ENCODE assay signal across 1 cellular context in genomic region chr20:47356526-47357295, GRCh38.
A peak's percentile ranks its signal among the peaks of the same experiment; 100 is the strongest.
TF ChIP-seq lines count a peak whose summit lies in the region.

ZMYND8 (minus strand) TSS chr20:47356699; CDS start chr20:47356670, 29 bp downstream.

TF ChIP-seq in K562, 482 proteins besides CTCF, POLR2A, EP300 and RAD21 (continued from another document):
- 0 out of 2 replicates have a peak, but pooled peaks have one; percentile 8 for TF ChIP-seq TEAD4 (IDR thresholded peaks at IDR 0.05; ENCODE audit: low read length)
- TF ChIP-seq TEAD4 (CRISPR knock-in tag; IDR thresholded peaks at IDR 0.05; ENCODE audit: borderline replicate concordance), result no peak
- TF ChIP-seq ZNF449 (CRISPR knock-in tag; IDR thresholded peaks at IDR 0.05), result peak; percentile 42; the same call in 1 of the 2 replicates
- no peak for TF ChIP-seq NR2C2 (CRISPR knock-in tag; IDR thresholded peaks at IDR 0.05)
- peak; percentile 78 for TF ChIP-seq NR2C2 (tag; IDR thresholded peaks at IDR 0.05)
- peak; percentile 27 for TF ChIP-seq ETV1 (tag; conservative IDR thresholded peaks at IDR 0.05; ENCODE audit: low read depth)
- 0 out of 2 replicates have a peak, but pooled peaks have one; percentile 34 for TF ChIP-seq ZNF12 (CRISPR knock-in tag; IDR thresholded peaks at IDR 0.05)
- no peak for TF ChIP-seq MTF1 (CRISPR knock-in tag; IDR thresholded peaks at IDR 0.05; ENCODE audit: borderline replicate concordance)
- no peak for TF ChIP-seq PRMT5 (CRISPR knock-in tag; IDR thresholded peaks at IDR 0.05)
- no peak for TF ChIP-seq FUS (optimal IDR thresholded peaks at IDR 0.05; ENCODE audit: low read depth, low read length)
- no peak for TF ChIP-seq NFXL1 (CRISPR knock-in tag; IDR thresholded peaks at IDR 0.05)
- TF ChIP-seq TCF3 (CRISPR knock-in tag; IDR thresholded peaks at IDR 0.05), result no peak; the same call in 1 of the 2 replicates
- peak; percentile 16; the same call in 1 of the 2 replicates for TF ChIP-seq SP1 (CRISPR knock-in tag; IDR thresholded peaks at IDR 0.05)
- TF ChIP-seq PKNOX1 (IDR thresholded peaks at IDR 0.05), result peak; percentile 59
- TF ChIP-seq RAD51 (IDR thresholded peaks at IDR 0.05; ENCODE audit: borderline replicate concordance, low read depth), result peak; percentile 47; the same call in 1 of the 2 replicates
- no peak for TF ChIP-seq ID3 (CRISPR knock-in tag; IDR thresholded peaks at IDR 0.05)
- peak; percentile 41; the same call in 1 of the 2 replicates for TF ChIP-seq ID3 (tag; IDR thresholded peaks at IDR 0.05)
- peak; percentile 47; the same call in 1 of the 2 replicates for TF ChIP-seq ZNF197 (CRISPR knock-in tag; IDR thresholded peaks at IDR 0.05; ENCODE audit: low read depth)
- no peak for TF ChIP-seq ZNF561 (CRISPR knock-in tag; conservative IDR thresholded peaks at IDR 0.05)
- no peak for TF ChIP-seq HDAC2 (IDR thresholded peaks at IDR 0.05)
- no peak for TF ChIP-seq TOE1 (IDR thresholded peaks at IDR 0.05; ENCODE audit: borderline replicate concordance)
- TF ChIP-seq TOE1 (CRISPR knock-in tag; IDR thresholded peaks at IDR 0.05; ENCODE audit: borderline replicate concordance, low read depth), result no peak
- TF ChIP-seq GABPA (tag; conservative IDR thresholded peaks at IDR 0.05; ENCODE audit: low read depth), result peak; percentile 5; the same call in 1 of the 2 replicates
- TF ChIP-seq ZNF695 (CRISPR knock-in tag; IDR thresholded peaks at IDR 0.05), result no peak
- TF ChIP-seq HMGXB4 (CRISPR knock-in tag; IDR thresholded peaks at IDR 0.05), result no peak
- no peak for TF ChIP-seq NCOA6 (IDR thresholded peaks at IDR 0.05)
- peak; percentile 47 for TF ChIP-seq MEIS2 (IDR thresholded peaks at IDR 0.05; ENCODE audit: partially characterized antibody)
- 0 out of 4 replicates have a peak, but pooled peaks of 1 of the 2 experiments have one; percentile 15 for TF ChIP-seq MAZ (CRISPR knock-in tag; conservative IDR thresholded peaks at IDR 0.05 in 1 of 2, IDR thresholded peaks at IDR 0.05 in 1 of 2)
- TF ChIP-seq MLLT1 (IDR thresholded peaks at IDR 0.05), result peak; percentile 90 to 92
- TF ChIP-seq SMAD1 (IDR thresholded peaks at IDR 0.05; ENCODE audit: low read depth, low read length, partially characterized antibody), result peak; percentile 19
- 0 out of 2 replicates have a peak, but pooled peaks have one; percentile 14 for TF ChIP-seq DDX20 (tag; IDR thresholded peaks at IDR 0.05; ENCODE audit: low read depth)
- TF ChIP-seq DIDO1 (tag; IDR thresholded peaks at IDR 0.05; ENCODE audit: low read depth), result peak; percentile 44; the same call in 1 of the 2 replicates
- peak; percentile 88 for TF ChIP-seq NFYB (IDR thresholded peaks at IDR 0.05; ENCODE audit: extremely low read depth, insufficient read length)
- peak; percentile 79; the same call in 1 of the 2 replicates for TF ChIP-seq TARDBP (IDR thresholded peaks at IDR 0.05)
- TF ChIP-seq LEF1 (IDR thresholded peaks at IDR 0.05), result no peak
- no peak for TF ChIP-seq ETV6 (IDR thresholded peaks at IDR 0.05; ENCODE audit: borderline replicate concordance in 1 of 2, low read depth in 2 of 2, low read length in 1 of 2)
- TF ChIP-seq ETV6 (CRISPR knock-in tag; IDR thresholded peaks at IDR 0.05; ENCODE audit: borderline replicate concordance), result no peak
- TF ChIP-seq HLTF (IDR thresholded peaks at IDR 0.05), result no peak
- TF ChIP-seq FOS (IDR thresholded peaks at IDR 0.05; ENCODE audit: extremely low read depth, insufficient read length), result peak; percentile 92
- TF ChIP-seq HNRNPLL (IDR thresholded peaks at IDR 0.05; ENCODE audit: low read depth, low read length, poor library complexity, severe bottlenecking), result no peak
- TF ChIP-seq C11orf30 (IDR thresholded peaks at IDR 0.05; ENCODE audit: low read depth), result no peak
- peak; percentile 39; the same call in 1 of the 2 replicates for TF ChIP-seq PHF8 (IDR thresholded peaks at IDR 0.05; ENCODE audit: borderline replicate concordance, low read length)
- TF ChIP-seq PHF21A (IDR thresholded peaks at IDR 0.05; ENCODE audit: borderline replicate concordance, low read depth), result no peak
- TF ChIP-seq UBTF (IDR thresholded peaks at IDR 0.05; ENCODE audit: borderline replicate concordance in 1 of 2, low read depth in 2 of 2, low read length in 2 of 2), result peak in 1 of 2 experiments; percentile 19; a peak in 1 of 4 replicates
- peak; percentile 50; the same call in 1 of the 2 replicates for TF ChIP-seq CBX1 (IDR thresholded peaks at IDR 0.05; ENCODE audit: low read depth)
- TF ChIP-seq THRB (CRISPR knock-in tag; conservative IDR thresholded peaks at IDR 0.05), result no peak
- peak; percentile 71 for TF ChIP-seq NEUROD1 (IDR thresholded peaks at IDR 0.05; ENCODE audit: borderline replicate concordance, low read depth, low read length, partially characterized antibody)
- TF ChIP-seq ZNF717 (CRISPR knock-in tag; IDR thresholded peaks at IDR 0.05), result no peak
- peak; percentile 60; the same call in 1 of the 2 replicates for TF ChIP-seq ETV5 (CRISPR knock-in tag; IDR thresholded peaks at IDR 0.05; ENCODE audit: low read depth)
- peak; percentile 83 for TF ChIP-seq POLR2B (IDR thresholded peaks at IDR 0.05; ENCODE audit: low read depth, partially characterized antibody)
- peak; percentile 94 for TF ChIP-seq ASH1L (IDR thresholded peaks at IDR 0.05; ENCODE audit: borderline replicate concordance, low read depth, partially characterized antibody)
- TF ChIP-seq STAT6 (CRISPR knock-in tag; IDR thresholded peaks at IDR 0.05), result no peak
- TF ChIP-seq FOXM1 (IDR thresholded peaks at IDR 0.05; ENCODE audit: low read depth), result no peak
- no peak for TF ChIP-seq FOXM1 (CRISPR knock-in tag; IDR thresholded peaks at IDR 0.05; ENCODE audit: low read depth)
- TF ChIP-seq ZNF133 (CRISPR knock-in tag; IDR thresholded peaks at IDR 0.05), result no peak
- no peak for TF ChIP-seq EP400 (IDR thresholded peaks at IDR 0.05)
TF ChIP-seq in K562: peak in this region for 104.
